ENCODE assay signal across 1 cellular context in genomic region chr4:7782783-7783182, GRCh38.
TF ChIP-seq lines count a peak whose summit lies in the region.

No MANE protein-coding gene starts in this region.

TF ChIP-seq in endothelial cell of umbilical vein, 7 proteins besides CTCF, POLR2A, EP300 and RAD21 (continued from another document):
- TF ChIP-seq MAX (IDR thresholded peaks at IDR 0.05; ENCODE audit: insufficient read depth, insufficient read length) (no peak), POLR2AphosphoS5 (IDR thresholded peaks at IDR 0.05; ENCODE audit: insufficient read depth, low read depth, low read length) (no peak), GATA2 (IDR thresholded peaks at IDR 0.05; ENCODE audit: insufficient read depth, insufficient read length, low read depth, low read length) (no peak), EZH2 (IDR thresholded peaks at IDR 0.05; ENCODE audit: borderline replicate concordance, low read depth, low read length, severe bottlenecking) (no peak)
